11 cellular contexts compared by ENCODE assay signal in the genomic region with DNA sequence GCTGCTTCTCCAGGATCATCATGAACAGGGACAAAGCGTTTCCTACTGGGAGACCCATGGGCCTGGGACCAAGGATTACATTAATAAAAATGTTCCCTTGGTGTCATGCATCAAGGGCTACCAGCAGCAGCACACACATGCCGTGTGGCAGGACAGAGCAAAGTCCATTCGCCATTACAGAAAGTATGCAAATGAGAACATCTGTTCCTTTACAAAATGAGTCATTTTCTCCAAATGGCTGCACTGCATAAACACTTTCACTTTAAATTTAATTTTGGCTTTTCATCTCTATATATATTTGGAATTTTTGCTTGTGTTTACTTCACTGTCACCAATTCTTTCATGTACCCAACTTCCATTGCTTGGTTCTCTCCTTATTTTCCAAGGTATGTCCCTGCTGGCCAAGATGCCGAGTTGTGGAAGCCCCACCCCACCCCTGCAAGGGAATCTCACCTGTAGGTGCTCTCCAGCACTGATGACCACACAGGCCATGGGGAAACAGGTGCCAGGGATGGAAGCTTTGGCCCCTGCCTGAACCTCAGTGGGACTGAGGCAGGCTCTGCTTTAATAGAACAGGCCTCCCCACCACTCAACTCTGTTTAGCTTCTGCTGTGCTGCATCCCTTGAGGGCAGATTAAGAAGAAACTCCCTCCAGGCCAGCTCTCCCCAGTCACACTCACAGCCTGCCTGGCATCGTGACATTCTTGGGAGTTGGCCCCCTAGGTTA. TPM values are rescaled to one million over a fixed set of nuclear protein-coding genes. Genes with fewer than 3 reads are reported as not detected.
A peak's percentile ranks its signal among the peaks of the same experiment; 100 is the strongest.
DNase-seq lines count a peak whose midpoint lies in the region; ATAC-seq, FAIRE-seq and TF ChIP-seq lines count a peak whose summit lies in the region.
"Had no signal": no experiment of that assay in that cellular context is flagged by ENCODE, and none has a peak within 500 bp of the region (broad histone marks: within the 10 kb centered on the region; RNA-seq: fewer than 3 reads in every experiment).

No MANE protein-coding gene starts in this region.

- H3K36me3 Mint-ChIP-seq in activated T-helper 1 cell treated with anti-CD3 and anti-CD28 coated beads, Interleukin-12 subunit alpha, Interleukin-12 subunit beta, Interleukin-2, Interleukin-4 antibody, amounts not matched to agents 30 ng/mL and 10 ng/mL and 1 ng/mL, durations not matched to agents 14 hours and 24 hours and 36 hours (ENCODE audit: low read depth): no peaks in the 10 kb centered on the region

- H3K4me3 ChIP-seq in GM12878: peak overlapping the region; percentile 32; the same call in 1 of the 2 replicates
- H3K4me3 ChIP-seq: adrenal gland, sigmoid colon had no signal

- in situ Hi-C loops in GM12878 (cut with MboI): no loop called here

- peak overlapping the region; percentile 35 for H2AFZ ChIP-seq in GM12878 (ENCODE audit: control insufficient read depth, low read depth, low read length)

- peaks cover 11% of the 10 kb centered on the region for H3K9me3 Mint-ChIP-seq in activated T-helper 1 cell treated with anti-CD3 and anti-CD28 coated beads, Interleukin-12 subunit alpha, Interleukin-12 subunit beta, Interleukin-2, Interleukin-4 antibody, amounts not matched to agents 30 ng/mL and 10 ng/mL and 1 ng/mL, durations not matched to agents 14 hours and 24 hours and 36 hours

- TF ChIP-seq CTCF in 22Rv1 (IDR thresholded peaks at IDR 0.05) (no peak), GM12878 (IDR thresholded peaks at IDR 0.05 in 2 of 3, conservative IDR thresholded peaks at IDR 0.05 in 1 of 3; ENCODE audit: control insufficient read depth in 2 of 3, extremely low read depth in 1 of 3, insufficient read depth in 1 of 3, low read depth in 3 of 3, low read length in 3 of 3) (no peak)

- POLR2A ChIA-PET in GM12878 (lab: Charles Lee): no interaction called here

- CTCF ChIA-PET in GM12878 (lab: Yijun Ruan, JAX): interaction anchor here (1.2 to 2.6 kb wide), 3 partner anchors 9 to 95 kb away, joined by 3 to 18 read pairs (median 4); no protein-coding TSS in a partner anchor

- no peaks in the 10 kb centered on the region for H3K79me2 ChIP-seq in GM12878 (ENCODE audit: control insufficient read depth, insufficient read depth, low read length)

- FAIRE-seq in GM12878 (lab: Jason Lieb, UNC): peak; percentile 91

- H3K27me3 Mint-ChIP-seq in activated T-helper 1 cell treated with anti-CD3 and anti-CD28 coated beads, Interleukin-12 subunit alpha, Interleukin-12 subunit beta, Interleukin-2, Interleukin-4 antibody, amounts not matched to agents 30 ng/mL and 10 ng/mL and 1 ng/mL, durations not matched to agents 14 hours and 24 hours and 36 hours (ENCODE audit: insufficient read depth): peaks cover 22% of the 10 kb centered on the region

- H3K27me3 ChIP-seq in GM12878 (replicated peaks in 1 of 2; ENCODE audit: control insufficient read depth in 2 of 2, insufficient read depth in 2 of 2, low read length in 1 of 2): no peaks in the 10 kb centered on the region
- H3K27me3 ChIP-seq: adrenal gland, sigmoid colon had no signal

- TF ChIP-seq POLR2A in GM12878 (IDR thresholded peaks at IDR 0.05; ENCODE audit: low read depth, low read length): no peak

- H3K9ac ChIP-seq in GM12878 (ENCODE audit: control insufficient read depth, insufficient read depth, low read length): no peak overlapping the region

- H3K36me3 ChIP-seq in GM12878 (ENCODE audit: control insufficient read depth in 2 of 2, insufficient read depth in 2 of 2, low read length in 1 of 2): no peaks in the 10 kb centered on the region
- H3K36me3 ChIP-seq: adrenal gland, sigmoid colon had no signal

- SMC1A ChIA-PET in GM12878 (lab: Charles Lee; ENCODE audit: uncharacterized antibody, unreplicated experiment): interaction anchor here (0.9 to 1.4 kb wide), 5 partner anchors 11 to 95 kb away, joined by 3 to 10 read pairs (median 5); partner anchors contain the start of gene GNAZ

- no peak for TF ChIP-seq RAD21 in GM12878 (IDR thresholded peaks at IDR 0.05; ENCODE audit: insufficient read depth, low read depth, low read length)

- RAD21 ChIA-PET in GM12878 (lab: Charles Lee; ENCODE audit: unreplicated experiment): interaction anchor here (0.7 to 1.3 kb wide), 3 partner anchors 84 to 95 kb away, joined by 3 to 7 read pairs (median 6); no protein-coding TSS in a partner anchor

- DNase-seq in GM12878 (ENCODE audit: low read depth, low spot score) (peak; percentile 55), NCI-H1105 (lab: John Stamatoyannopoulos, UW) (no peak)
- no peak for DNase-seq in activated T-helper 1 cell treated with anti-CD3 and anti-CD28 coated beads, Interleukin-12 subunit alpha, Interleukin-12 subunit beta, Interleukin-2, Interleukin-4 antibody, amounts not matched to agents 30 ng/mL and 10 ng/mL and 1 ng/mL, durations not matched to agents 14 hours and 24 hours and 36 hours (ENCODE audit: low spot score)
- DNase-seq: NCI-H524 treated with DMSO at 0.1 percent for 48 hours, sigmoid colon had no signal

- peak; percentile 27 to 53; a peak in 2 of 4 replicates for TF ChIP-seq EP300 in GM12878 (IDR thresholded peaks at IDR 0.05; ENCODE audit: borderline replicate concordance in 1 of 2, control insufficient read depth in 1 of 2, low read depth in 2 of 2, low read length in 2 of 2)

- H3K4me2 ChIP-seq in GM12878 (ENCODE audit: control insufficient read depth, insufficient read depth): peak overlapping the region; percentile 74

- BruUV-seq in GM12878 (replicated peaks; lab: Mats Ljungman, UMichigan): no TSS peak

- ATAC-seq in GM18508 (IDR thresholded peaks at IDR 0.05; ENCODE audit: insufficient read depth, unreplicated experiment) (peak; percentile 79), HG03060 (IDR thresholded peaks at IDR 0.05; ENCODE audit: low read depth, unreplicated experiment) (peak; percentile 83), GM12878 (peak; percentile 97), GM21723 (IDR thresholded peaks at IDR 0.05; ENCODE audit: unreplicated experiment) (no peak), GM18520 (IDR thresholded peaks at IDR 0.05; ENCODE audit: unreplicated experiment) (no peak)

- no peak overlapping the region for H3K27ac Mint-ChIP-seq in activated T-helper 1 cell treated with anti-CD3 and anti-CD28 coated beads, Interleukin-12 subunit alpha, Interleukin-12 subunit beta, Interleukin-2, Interleukin-4 antibody, amounts not matched to agents 30 ng/mL and 10 ng/mL and 1 ng/mL, durations not matched to agents 14 hours and 24 hours and 36 hours

- peaks cover 13% of the 10 kb centered on the region for H3K4me1 ChIP-seq in GM12878 (ENCODE audit: control insufficient read depth, insufficient read depth, low read length)
- H3K4me1 ChIP-seq: adrenal gland, sigmoid colon had no signal

- H3K4me3 Mint-ChIP-seq in activated T-helper 1 cell treated with anti-CD3 and anti-CD28 coated beads, Interleukin-12 subunit alpha, Interleukin-12 subunit beta, Interleukin-2, Interleukin-4 antibody, amounts not matched to agents 30 ng/mL and 10 ng/mL and 1 ng/mL, durations not matched to agents 14 hours and 24 hours and 36 hours: no peak overlapping the region

- peaks cover 1% of the 10 kb centered on the region; the same call in 2 of the 3 replicates for H3K9me3 ChIP-seq in GM12878 (replicated peaks; ENCODE audit: control insufficient read depth, insufficient read depth, low read length)
- H3K9me3 ChIP-seq: adrenal gland, sigmoid colon had no signal

- no peaks in the 10 kb centered on the region for H4K20me1 ChIP-seq in GM12878 (ENCODE audit: control insufficient read depth, insufficient read depth)

- H3K27ac ChIP-seq in 22Rv1 (peak overlapping the region; percentile 33; the same call in 1 of the 2 replicates), GM12878 (ENCODE audit: control insufficient read depth, insufficient read depth) (peak overlapping the region; percentile 45; the same call in 1 of the 2 replicates)
- H3K27ac ChIP-seq: adrenal gland, sigmoid colon had no signal

- WGBS in GM12878 (ENCODE audit: insufficient coverage, insufficient replicate concordance, low lambda C conversion rate, missing lambda C conversion rate): 4% methylated on average over 5 of the region's 5 CpGs

- intact Hi-C loops in GM12878 (cut with micrococcal nuclease; ENCODE audit: unreplicated experiment): no loop called here
- intact Hi-C loops in activated T-helper 1 cell treated with anti-CD3 and anti-CD28 coated beads, Interleukin-12 subunit alpha, Interleukin-12 subunit beta, Interleukin-2, Interleukin-4 antibody, amounts not matched to agents 30 ng/mL and 10 ng/mL and 1 ng/mL, durations not matched to agents 14 hours and 24 hours and 36 hours (cut with micrococcal nuclease): no loop called here

- no peaks in the 10 kb centered on the region for H3K4me1 Mint-ChIP-seq in activated T-helper 1 cell treated with anti-CD3 and anti-CD28 coated beads, Interleukin-12 subunit alpha, Interleukin-12 subunit beta, Interleukin-2, Interleukin-4 antibody, amounts not matched to agents 30 ng/mL and 10 ng/mL and 1 ng/mL, durations not matched to agents 14 hours and 24 hours and 36 hours (ENCODE audit: low read depth)

RNA-seq across cellular contexts. Expression of gene GNAZ, which starts 15.6 kb away (rescaled TPM):
- total RNA-seq in GM12878 (2013; cell fraction: nucleolus; rRNA removed): 0.93 and 1.6 TPM in 2 replicates
- total RNA-seq in GM12878 (2014; rRNA removed): 0.60 and 0.73 TPM in 2 replicates
- 0.36 and 0.46 TPM in 2 replicates for total RNA-seq in GM12878 (2014; rRNA removed; fragmentation: Illumina TruSeq; extraction: Trizol)
- 0.51 and 0.96 TPM in 2 replicates for total RNA-seq in GM12878 (2021)
- not detected for polyA plus RNA-seq in GM12878 (2011; ENCODE audit: low read depth)
- 0.68 and 1.0 TPM in 2 replicates for polyA plus RNA-seq in GM12878 (2011; rRNA removed)
- 1.5 and 1.9 TPM in 2 replicates for polyA plus RNA-seq in GM12878 (2011; cell fraction: cytosol; rRNA removed)
- polyA plus RNA-seq in GM12878 (2011; cell fraction: nucleus; rRNA removed): 2.0 and 4.6 TPM in 2 replicates
- polyA plus RNA-seq in GM12878 (2012): 0.11 and 0.17 TPM in 2 replicates
- polyA plus RNA-seq in GM12878 (2014; fragmentation: Illumina TruSeq; extraction: Trizol): 0.14 and 0.44 TPM in 2 replicates
- polyA plus RNA-seq in GM12878 (2014; fragmentation: Nextera tagmentation; extraction: Ambion mirVana): under 1 TPM in 1 of 2 experiments, not detected in 1; 0.09 TPM
- polyA plus RNA-seq in GM12878 (2014; rRNA removed): 0.54 and 1.5 TPM in 2 replicates
- polyA plus RNA-seq in GM12878 (2016; fragmentation: Nextera tagmentation; extraction: Ambion mirVana): under 1 TPM; 0.16 to 0.28 TPM
- 1.2 and 1.7 TPM in 2 replicates for polyA minus RNA-seq in GM12878 (2011; rRNA and poly(A)+ RNA removed)
- 1.1 and 3.6 TPM in 2 replicates for polyA minus RNA-seq in GM12878 (2011; cell fraction: cytosol; rRNA and poly(A)+ RNA removed)
- 0.36 and 1.4 TPM in 2 replicates for polyA minus RNA-seq in GM12878 (2011; cell fraction: nucleus; rRNA and poly(A)+ RNA removed)
- 0.75 and 0.93 TPM in 2 replicates for total RNA-seq in activated T-helper 1 cell treated with anti-CD3 and anti-CD28 coated beads, Interleukin-12 subunit alpha, Interleukin-12 subunit beta, Interleukin-2, Interleukin-4 antibody, amounts not matched to agents 30 ng/mL and 10 ng/mL and 1 ng/mL, durations not matched to agents 14 hours and 24 hours and 36 hours

Comparison
In these comparisons a context has a peak if more than half of its experiments do, and no peak if none do; other contexts are left out.
1. ATAC-seq: peak in GM18508 (single experiment), HG03060 (single experiment) and GM12878 (single experiment); none in GM21723 (single experiment) and GM18520 (single experiment).